In the genomic region with DNA sequence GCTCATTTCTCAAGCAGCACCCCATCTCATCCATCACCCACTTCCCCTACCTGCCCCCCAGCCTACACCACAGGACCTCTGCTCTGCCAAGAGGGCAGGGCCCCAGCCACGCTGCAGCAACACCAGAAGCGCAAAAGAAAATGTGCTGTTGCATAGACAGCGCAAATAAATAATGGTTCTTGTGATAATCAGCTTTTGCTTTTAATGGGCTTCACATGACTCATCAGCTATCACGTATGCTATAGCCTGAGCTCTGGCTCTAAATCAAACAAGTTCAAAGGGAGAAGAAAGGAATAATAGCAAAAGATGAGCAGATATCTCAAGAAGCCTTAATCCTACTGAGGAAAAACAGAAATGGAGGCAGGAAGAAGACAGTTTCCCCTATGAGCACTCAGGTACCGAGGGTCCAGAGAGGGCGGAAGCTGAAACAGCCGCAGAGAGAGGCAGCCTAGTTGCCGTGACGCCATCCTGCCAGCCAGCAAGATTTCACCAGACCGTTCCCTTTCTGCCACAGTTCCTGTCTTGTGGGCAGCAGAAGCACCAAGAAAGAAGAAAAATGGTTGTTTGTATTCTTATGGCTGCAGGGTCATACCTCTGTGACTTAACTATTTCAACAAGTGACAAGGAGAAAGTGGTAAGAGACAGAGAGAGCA, we compare ENCODE assay signal across 8 cellular contexts. TPM values are rescaled to one million over a fixed set of nuclear protein-coding genes. Genes with fewer than 3 reads are reported as not detected.
DNase-seq lines count a peak whose midpoint lies in the region; ATAC-seq, FAIRE-seq and TF ChIP-seq lines count a peak whose summit lies in the region.

No MANE protein-coding gene starts in this region.

- H3K9me3 ChIP-seq in endothelial cell of umbilical vein (replicated peaks; ENCODE audit: control insufficient read depth, insufficient read depth, low read length) (no peaks in the 10 kb centered on the region), suprapubic skin (no peaks in the 10 kb centered on the region)

- H3K27ac ChIP-seq in endothelial cell of umbilical vein (ENCODE audit: insufficient read depth, low read depth, low read length) = peak overlapping the region; percentile 34
- H3K27ac ChIP-seq in suprapubic skin = no peak overlapping the region

- peak; percentile 50 for DNase-seq in activated T-cell treated with anti-CD3 and anti-CD28 coated beads for 1 hour (ENCODE audit: low read depth)
- DNase-seq in activated T-cell treated with anti-CD3 and anti-CD28 coated beads for 4 hours = no peak
- DNase-seq in activated CD4-positive, CD25-positive, alpha-beta regulatory T cell treated with anti-CD3 and anti-CD28 coated beads, Interleukin-2, amount 50 U/mL, for 72 hours = peak; percentile 52
- DNase-seq in endothelial cell of umbilical vein (ENCODE audit: low read depth, low spot score) = peak; percentile 55
- DNase-seq in stimulated activated CD4-positive, alpha-beta T cell treated with anti-CD3 and anti-CD28 coated beads, Interleukin-12 subunit alpha, Interleukin-12 subunit beta, amount 100 ng/mL, for 48 hours (ENCODE audit: low read depth in 2 of 3, low spot score in 1 of 3) = peak in 2 of 3 donors; percentile 51 to 53
- DNase-seq in suprapubic skin (ENCODE audit: low spot score in 2 of 2) = no peak
- DNase-seq in osteocyte (ENCODE audit: extremely low spot score, unreplicated experiment) = no peak

- H3K27ac Mint-ChIP-seq in osteocyte (ENCODE audit: unreplicated experiment) = no peak overlapping the region

- intact Hi-C loops in endothelial cell of umbilical vein (cut with micrococcal nuclease) = loop anchor here (1.0 kb wide), 1 partner anchor 11 kb away; no protein-coding TSS in a partner anchor

- H3K4me3 ChIP-seq in endothelial cell of umbilical vein (replicated peaks in 1 of 3; ENCODE audit: insufficient read depth in 1 of 3, low read depth in 1 of 3, low read length in 3 of 3) = peak overlapping the region in 2 of 3 experiments; percentile 6 to 19
- no peak overlapping the region for H3K4me3 ChIP-seq in suprapubic skin

- CTCF ChIA-PET in endothelial cell of umbilical vein (lab: Charles Lee) = interaction anchor here (0.5 to 2.4 kb wide), 7 partner anchors 12 to 168 kb away, joined by 3 to 11 read pairs (median 5); partner anchors contain the start of genes CCPG1 and PIERCE2

- peak; percentile 38 for FAIRE-seq in endothelial cell of umbilical vein (lab: Jason Lieb, UNC)

- peak overlapping the region; percentile 55 for H2AFZ ChIP-seq in endothelial cell of umbilical vein (ENCODE audit: low read depth, low read length)

- peak overlapping the region; percentile 26 for H3K4me2 ChIP-seq in endothelial cell of umbilical vein (ENCODE audit: insufficient read depth, low read length)

- peaks cover 15% of the 10 kb centered on the region for H3K4me1 ChIP-seq in endothelial cell of umbilical vein (ENCODE audit: control insufficient read depth, extremely low read depth, insufficient read depth, low read length)
- H3K4me1 ChIP-seq in suprapubic skin = peaks cover 3% of the 10 kb centered on the region

- H3K9me3 Mint-ChIP-seq in osteocyte (ENCODE audit: unreplicated experiment) = no peaks in the 10 kb centered on the region

- no peaks in the 10 kb centered on the region for H3K36me3 ChIP-seq in endothelial cell of umbilical vein (ENCODE audit: control insufficient read depth in 2 of 2, extremely low read depth in 1 of 2, insufficient read depth in 2 of 2, low read length in 2 of 2)
- H3K36me3 ChIP-seq in suprapubic skin = no peaks in the 10 kb centered on the region

- no peak for TF ChIP-seq CTCF in endothelial cell of umbilical vein (IDR thresholded peaks at IDR 0.05; ENCODE audit: extremely low read depth in 1 of 2, insufficient read depth in 1 of 2, low read depth in 1 of 2, low read length in 2 of 2)
- no peak for TF ChIP-seq CTCF in suprapubic skin (IDR thresholded peaks at IDR 0.05)
- no peak for TF ChIP-seq CTCF in osteocyte (IDR thresholded peaks at IDR 0.05)

- H3K9me1 ChIP-seq in endothelial cell of umbilical vein (replicated peaks; ENCODE audit: control insufficient read depth, extremely low read depth, insufficient read depth, low read length) = no peaks in the 10 kb centered on the region

- TF ChIP-seq EP300 in suprapubic skin (IDR thresholded peaks at IDR 0.05) = no peak

- H3K36me3 Mint-ChIP-seq in osteocyte (ENCODE audit: unreplicated experiment) = peaks cover 4% of the 10 kb centered on the region

- 66% methylated on average over 10 of the region's 10 CpGs for WGBS in suprapubic skin

- no peaks in the 10 kb centered on the region for H4K20me1 ChIP-seq in endothelial cell of umbilical vein (replicated peaks; ENCODE audit: control insufficient read depth, extremely low read depth, insufficient read depth, low read length)

- ATAC-seq in HG03469 (IDR thresholded peaks at IDR 0.05; ENCODE audit: unreplicated experiment) = peak; percentile 80

- H3K27me3 Mint-ChIP-seq in osteocyte (ENCODE audit: unreplicated experiment) = no peaks in the 10 kb centered on the region

- no peaks in the 10 kb centered on the region for H3K4me1 Mint-ChIP-seq in osteocyte (ENCODE audit: unreplicated experiment)

- no peak overlapping the region for H3K4me3 Mint-ChIP-seq in osteocyte (ENCODE audit: unreplicated experiment)

- dilution Hi-C loops in endothelial cell of umbilical vein (cut with MboI; ENCODE audit: extremely low pct_ligation_motif_present, low sequenced_read_pairs) = no loop called here

- TF ChIP-seq POLR2A in endothelial cell of umbilical vein (IDR thresholded peaks at IDR 0.05; ENCODE audit: low read depth, low read length) = no peak
- TF ChIP-seq POLR2A in suprapubic skin (IDR thresholded peaks at IDR 0.05) = no peak

- H3K27me3 ChIP-seq in endothelial cell of umbilical vein (ENCODE audit: control insufficient read depth in 2 of 2, insufficient read depth in 2 of 2, low read length in 2 of 2) (no peaks in the 10 kb centered on the region), suprapubic skin (no peaks in the 10 kb centered on the region)

- no peaks in the 10 kb centered on the region for H3K79me2 ChIP-seq in endothelial cell of umbilical vein (ENCODE audit: control insufficient read depth, insufficient read depth, low read length)

- no TSS peak for BruUV-seq in endothelial cell of umbilical vein (replicated peaks; lab: Mats Ljungman, UMichigan)

- H3K9ac ChIP-seq in endothelial cell of umbilical vein (replicated peaks; ENCODE audit: extremely low read depth, insufficient read depth, low read length) = no peak overlapping the region

- POLR2A ChIA-PET in endothelial cell of umbilical vein (lab: Charles Lee) = no interaction called here

TF ChIP-seq in endothelial cell of umbilical vein, 7 proteins besides CTCF, POLR2A, EP300 and RAD21:
- TF ChIP-seq MAX (IDR thresholded peaks at IDR 0.05; ENCODE audit: insufficient read depth, insufficient read length) = no peak
- no peak for TF ChIP-seq EZH2 (IDR thresholded peaks at IDR 0.05; ENCODE audit: borderline replicate concordance, low read depth, low read length, severe bottlenecking)
- TF ChIP-seq FOS (IDR thresholded peaks at IDR 0.05; ENCODE audit: borderline replicate concordance, insufficient read depth, low read length) = peak; percentile 17
- TF ChIP-seq MYC (IDR thresholded peaks at IDR 0.05; ENCODE audit: low read depth, low read length) = no peak
- peak; percentile 17 for TF ChIP-seq GATA2 (IDR thresholded peaks at IDR 0.05; ENCODE audit: insufficient read depth, insufficient read length, low read depth, low read length)
- TF ChIP-seq POLR2AphosphoS5 (IDR thresholded peaks at IDR 0.05; ENCODE audit: insufficient read depth, low read depth, low read length) = no peak
- peak; percentile 15 for TF ChIP-seq JUN (IDR thresholded peaks at IDR 0.05; ENCODE audit: borderline replicate concordance, insufficient read depth, insufficient read length, low read depth)

RNA-seq across cellular contexts. Expression of gene RAB27A, which starts 22.1 kb away (rescaled TPM):
- total RNA-seq in endothelial cell of umbilical vein (30.9 and 31.1 TPM in 2 replicates), suprapubic skin (10 to 100 TPM in 2 of 4 donors, 1 to 10 TPM in 2; 7.8 to 16.1 (median 9.2) TPM), osteocyte (12.4 and 14.6 TPM in 2 replicates)
- polyA plus RNA-seq in endothelial cell of umbilical vein = 5.7 and 7.3 TPM in 2 replicates
- 12.4 and 13.1 TPM in 2 replicates for polyA plus RNA-seq in endothelial cell of umbilical vein (2011; cell fraction: cytosol; rRNA removed)
- polyA plus RNA-seq in endothelial cell of umbilical vein (2011; cell fraction: nucleus; rRNA removed) = 7.6 and 12.2 TPM in 2 replicates
- polyA plus RNA-seq in endothelial cell of umbilical vein (2012) = 24.8 and 27.2 TPM in 2 replicates
- 7.3 and 10.0 TPM in 2 replicates for polyA minus RNA-seq in endothelial cell of umbilical vein
- polyA minus RNA-seq in endothelial cell of umbilical vein (2011; cell fraction: cytosol; rRNA and poly(A)+ RNA removed) = 11.7 TPM
- polyA minus RNA-seq in endothelial cell of umbilical vein (2011; cell fraction: nucleus; rRNA and poly(A)+ RNA removed) = 7.2 and 8.3 TPM in 2 replicates

RNA-seq across cellular contexts. Expression of gene PIGBOS1, which starts 51.4 kb away (rescaled TPM):
- total RNA-seq in endothelial cell of umbilical vein (12.8 and 15.1 TPM in 2 replicates), suprapubic skin (10 to 100 TPM in 1 of 4 donors, 1 to 10 TPM in 3; 4.1 to 17.8 (median 8.9) TPM), osteocyte (14.6 and 15.6 TPM in 2 replicates)
- 11.7 and 16.5 TPM in 2 replicates for polyA plus RNA-seq in endothelial cell of umbilical vein
- 17.1 and 25.4 TPM in 2 replicates for polyA plus RNA-seq in endothelial cell of umbilical vein (2011; cell fraction: cytosol; rRNA removed)
- 5.7 and 6.5 TPM in 2 replicates for polyA plus RNA-seq in endothelial cell of umbilical vein (2011; cell fraction: nucleus; rRNA removed)
- polyA plus RNA-seq in endothelial cell of umbilical vein (2012) = 10.6 and 14.6 TPM in 2 replicates
- polyA minus RNA-seq in endothelial cell of umbilical vein = 3.1 and 3.8 TPM in 2 replicates
- polyA minus RNA-seq in endothelial cell of umbilical vein (2011; cell fraction: cytosol; rRNA and poly(A)+ RNA removed) = 6.7 TPM
- 2.6 and 2.8 TPM in 2 replicates for polyA minus RNA-seq in endothelial cell of umbilical vein (2011; cell fraction: nucleus; rRNA and poly(A)+ RNA removed)

RNA-seq across cellular contexts. Expression of gene PIGB, which starts 51.5 kb away (rescaled TPM):
- total RNA-seq in endothelial cell of umbilical vein (11.8 and 14.1 TPM in 2 replicates), suprapubic skin (10 to 100 TPM in 2 of 4 donors, 1 to 10 TPM in 2; 6.7 to 13.2 (median 9.9) TPM), osteocyte (15.4 and 15.9 TPM in 2 replicates)
- 18.5 and 23.9 TPM in 2 replicates for polyA plus RNA-seq in endothelial cell of umbilical vein
- polyA plus RNA-seq in endothelial cell of umbilical vein (2011; cell fraction: cytosol; rRNA removed) = 11.2 and 13.2 TPM in 2 replicates
- 30.5 and 33.1 TPM in 2 replicates for polyA plus RNA-seq in endothelial cell of umbilical vein (2011; cell fraction: nucleus; rRNA removed)
- 8.1 and 10.1 TPM in 2 replicates for polyA plus RNA-seq in endothelial cell of umbilical vein (2012)
- 14.6 and 21.7 TPM in 2 replicates for polyA minus RNA-seq in endothelial cell of umbilical vein
- polyA minus RNA-seq in endothelial cell of umbilical vein (2011; cell fraction: cytosol; rRNA and poly(A)+ RNA removed) = 7.0 TPM
- polyA minus RNA-seq in endothelial cell of umbilical vein (2011; cell fraction: nucleus; rRNA and poly(A)+ RNA removed) = 20.7 and 24.0 TPM in 2 replicates

Comparison
In these comparisons a context has a peak if more than half of its experiments do, and no peak if none do; other contexts are left out.
1. DNase-seq: peak in activated T-cell treated with anti-CD3 and anti-CD28 coated beads for 1 hour (single experiment), activated CD4-positive, CD25-positive, alpha-beta regulatory T cell treated with anti-CD3 and anti-CD28 coated beads, Interleukin-2, amount 50 U/mL, for 72 hours (single experiment), endothelial cell of umbilical vein (single experiment) and stimulated activated CD4-positive, alpha-beta T cell treated with anti-CD3 and anti-CD28 coated beads, Interleukin-12 subunit alpha, Interleukin-12 subunit beta, amount 100 ng/mL, for 48 hours (2 of 3); none in activated T-cell treated with anti-CD3 and anti-CD28 coated beads for 4 hours (single experiment), suprapubic skin (0 of 2) and osteocyte (single experiment).